ENCODE assay signal across 8 cellular contexts in the genomic region with DNA sequence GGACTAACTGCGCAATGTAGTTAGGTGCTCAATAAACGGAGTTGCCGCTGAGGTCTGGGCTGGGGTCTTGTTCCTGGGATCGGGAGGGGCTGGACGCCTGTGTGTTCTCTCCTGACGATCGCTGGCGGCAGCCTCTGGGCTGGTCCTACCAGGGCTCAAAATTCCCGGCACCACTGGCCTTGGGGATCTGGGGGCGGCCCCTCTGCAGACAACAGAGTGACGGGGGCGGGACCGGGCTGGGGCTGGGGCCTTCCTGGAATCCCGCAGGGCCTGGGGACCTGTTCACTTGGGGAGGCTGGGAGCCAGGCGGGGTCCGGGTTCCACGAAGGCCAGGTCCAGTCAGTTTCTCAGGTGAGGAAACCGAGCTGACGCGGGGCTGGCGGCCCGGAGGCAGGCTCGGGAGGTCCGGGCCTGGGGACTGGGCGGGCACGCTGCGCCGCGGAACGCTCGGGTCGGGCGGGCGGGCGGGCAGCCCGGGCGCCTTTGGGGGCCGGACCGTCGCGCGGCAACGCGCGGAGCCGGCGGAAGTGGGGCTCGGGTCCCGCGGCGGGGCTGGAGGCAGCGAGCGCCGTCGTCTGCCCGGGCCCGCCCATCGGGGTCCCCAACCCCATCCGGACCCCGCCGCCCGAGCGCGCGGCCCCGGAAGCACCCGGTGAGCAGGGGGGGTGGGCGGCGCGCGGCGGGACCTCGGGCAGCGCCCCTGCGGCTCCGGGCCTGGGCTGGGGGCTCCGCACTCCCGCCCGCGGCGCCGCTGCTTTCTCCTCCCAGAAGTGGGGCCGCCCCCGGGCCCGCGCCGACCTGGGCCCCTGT. TPM values are rescaled to one million over a fixed set of nuclear protein-coding genes. Genes with fewer than 3 reads are reported as not detected.
DNase-seq lines count a peak whose midpoint lies in the region; ATAC-seq and TF ChIP-seq lines count a peak whose summit lies in the region.

A gene (plus strand): TSS at position 524 of the 810 bp plus-strand sequence. CDS start 4,107 bp downstream, outside the sequence.

- peaks cover 44% of the 10 kb centered on the region for H3K4me1 ChIP-seq in CD8-positive, alpha-beta T cell (ENCODE audit: insufficient read depth, low read length)
- peaks cover 38% of the 10 kb centered on the region for H3K4me1 ChIP-seq in effector memory CD4-positive, alpha-beta T cell (ENCODE audit: control insufficient read depth, insufficient read depth, low read length, poor library complexity, severe bottlenecking)

- TF ChIP-seq CTCF in CD8-positive, alpha-beta T cell (IDR thresholded peaks at IDR 0.05): no peak

- H3K9me3 ChIP-seq in CD8-positive, alpha-beta T cell (ENCODE audit: low read length): no peaks in the 10 kb centered on the region
- H3K9me3 ChIP-seq in effector memory CD4-positive, alpha-beta T cell (ENCODE audit: control insufficient read depth, low read length): no peaks in the 10 kb centered on the region

- intact Hi-C loops in CD8-positive, alpha-beta T cell (cut with DNase I, micrococcal nuclease): loop anchor here (1.0 to 5.0 kb wide), 6 partner anchors 20 to 187 kb away; a partner anchor contains a TSS

- POLR2A ChIA-PET in CD8-positive, alpha-beta T cell (lab: Charles Lee): interaction anchor here (1.3 to 1.4 kb wide), 3 partner anchors 13 to 67 kb away, joined by 3 to 5 read pairs (median 4); a partner anchor contains a TSS

- H3K36me3 Mint-ChIP-seq in CD8-positive, alpha-beta T cell: no peaks in the 10 kb centered on the region

- H3K27me3 Mint-ChIP-seq in CD8-positive, alpha-beta T cell (ENCODE audit: low read depth): no peaks in the 10 kb centered on the region

- no peaks in the 10 kb centered on the region for H3K27me3 ChIP-seq in CD8-positive, alpha-beta T cell (ENCODE audit: insufficient read depth, low read length)
- H3K27me3 ChIP-seq in effector memory CD4-positive, alpha-beta T cell (replicated peaks; ENCODE audit: control insufficient read depth, insufficient read depth, low read length, poor library complexity, severe bottlenecking): no peaks in the 10 kb centered on the region

- no peaks in the 10 kb centered on the region for H3K36me3 ChIP-seq in CD8-positive, alpha-beta T cell (ENCODE audit: insufficient read depth, low read length)
- H3K36me3 ChIP-seq in effector memory CD4-positive, alpha-beta T cell (ENCODE audit: control insufficient read depth, insufficient read depth, low read length): peaks cover 5% of the 10 kb centered on the region

- peak within 1 kb of the TSS; percentile 83 for H3K4me3 Mint-ChIP-seq in CD8-positive, alpha-beta T cell

- H3K4me3 ChIP-seq in CD8-positive, alpha-beta T cell (ENCODE audit: low read depth, low read length): peak within 1 kb of the TSS; percentile 84
- H3K4me3 ChIP-seq in effector memory CD4-positive, alpha-beta T cell (ENCODE audit: insufficient read depth, low read depth, low read length, poor library complexity, severe bottlenecking): peak within 1 kb of the TSS; percentile 78

- H3K4me1 Mint-ChIP-seq in CD8-positive, alpha-beta T cell (ENCODE audit: low read depth): peaks cover 32% of the 10 kb centered on the region

- no peaks in the 10 kb centered on the region for H3K9me3 Mint-ChIP-seq in CD8-positive, alpha-beta T cell

- CTCF ChIA-PET in CD8-positive, alpha-beta T cell (lab: Charles Lee): interaction anchor here (1.4 kb wide), 1 partner anchor 11 kb away, joined by 3 read pairs; no protein-coding TSS in a partner anchor

- H3K27ac ChIP-seq in CD8-positive, alpha-beta T cell (ENCODE audit: low read depth, low read length): peak within 1 kb of the TSS; percentile 65
- peak within 1 kb of the TSS; percentile 71 for H3K27ac ChIP-seq in effector memory CD4-positive, alpha-beta T cell (ENCODE audit: insufficient read depth, low read length, poor library complexity, severe bottlenecking)

- DNase-seq in CD8-positive, alpha-beta T cell: peak; percentile 40 to 81 (median 58)
- DNase-seq in NCI-H2196 (lab: John Stamatoyannopoulos, UW; ENCODE audit: unreplicated experiment): peak; percentile 52
- DNase-seq in activated CD8-positive, alpha-beta memory T cell treated with anti-CD3 and anti-CD28 coated beads for 48 hours (ENCODE audit: low read depth in 2 of 3, low spot score in 2 of 3): peak; percentile 47 to 57 (median 48)
- DNase-seq in effector memory CD4-positive, alpha-beta T cell: peak; percentile 38 to 51 (median 49)
- peak; percentile 17 for DNase-seq in medulla oblongata (ENCODE audit: extremely low spot score)
- peak; percentile 23 to 57 (median 54) for DNase-seq in stimulated activated CD4-positive, alpha-beta T cell treated with anti-CD3 and anti-CD28 coated beads, TNF-alpha, amount 100 ng/mL, for 4 hours (ENCODE audit: low read depth in 3 of 3)

- peak within 1 kb of the TSS; percentile 89 for H3K27ac Mint-ChIP-seq in CD8-positive, alpha-beta T cell

- ATAC-seq in CD8-positive, alpha-beta T cell: peak; percentile 77
- ATAC-seq in GM21381 (IDR thresholded peaks at IDR 0.05; ENCODE audit: unreplicated experiment): peak; percentile 57
- ATAC-seq in GM19395 (IDR thresholded peaks at IDR 0.05; ENCODE audit: unreplicated experiment): no peak

RNA-seq across cellular contexts. Expression of the gene that starts here (rescaled TPM):
- 10 to 100 TPM; 25.9 to 31.0 TPM for total RNA-seq in CD8-positive, alpha-beta T cell
